ENCODE assay signal across 9 cellular contexts in the genomic region with DNA sequence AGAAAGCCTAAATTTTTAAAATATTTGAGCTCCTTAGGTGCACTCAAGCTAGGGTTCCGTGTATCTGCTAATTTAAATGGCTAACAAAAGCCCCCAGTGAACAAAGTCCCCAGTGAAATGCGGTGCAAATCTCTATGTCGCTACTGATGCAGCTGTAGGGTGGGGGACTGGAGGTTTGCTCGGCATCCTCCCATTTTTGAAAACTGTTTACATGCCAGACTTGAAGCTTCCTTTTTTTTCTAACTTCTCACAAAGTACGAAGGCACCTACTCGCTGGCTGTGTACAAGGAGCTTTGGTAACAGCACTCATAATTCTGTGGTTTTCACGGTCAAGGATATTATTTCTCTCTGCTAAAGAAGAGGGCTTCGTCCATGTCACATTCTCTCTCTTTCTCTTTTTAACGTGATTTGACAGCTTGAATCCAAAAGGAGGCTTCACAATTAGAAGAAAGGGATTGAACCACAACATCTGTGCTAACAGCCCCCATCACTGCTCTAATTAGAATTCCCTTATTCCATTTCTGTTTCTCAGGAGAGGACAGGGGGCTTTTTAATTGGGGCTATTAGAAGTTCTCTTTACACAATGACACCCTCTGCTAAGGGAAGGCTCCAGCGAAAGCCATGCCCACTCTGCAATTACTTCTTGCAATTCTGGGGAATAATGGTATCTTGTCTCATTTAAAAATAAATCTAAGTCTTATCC. TPM values are rescaled to one million over a fixed set of nuclear protein-coding genes. Genes with fewer than 3 reads are reported as not detected.
DNase-seq lines count a peak whose midpoint lies in the region; ATAC-seq and TF ChIP-seq lines count a peak whose summit lies in the region.
"Had no signal": no experiment of that assay in that cellular context is flagged by ENCODE, and none has a peak within 500 bp of the region (broad histone marks: within the 10 kb centered on the region; RNA-seq: fewer than 3 reads in every experiment).

No MANE protein-coding gene starts in this region.

- POLR2A ChIA-PET in IMR-90 (lab: Charles Lee; ENCODE audit: unreplicated experiment) = no interaction called here

- H2AFZ ChIP-seq in IMR-90 (replicated peaks; ENCODE audit: low read length, poor library complexity) (no peak overlapping the region), neural cell (ENCODE audit: low read depth, low read length) (peak overlapping the region; percentile 6)
- H2AFZ ChIP-seq: parathyroid adenoma had no signal

- peak overlapping the region; percentile 84 for H2BK120ac ChIP-seq in IMR-90 (ENCODE audit: low read depth, low read length)

- peak overlapping the region; percentile 83 for H2AK5ac ChIP-seq in IMR-90 (ENCODE audit: low read depth, low read length)

- peak overlapping the region; percentile 68 to 76 for H4K8ac ChIP-seq in IMR-90 (ENCODE audit: low read depth in 2 of 2, low read length in 2 of 2)

- ATAC-seq in IMR-90 (ENCODE audit: low read depth) (no peak), GM18907 (IDR thresholded peaks at IDR 0.05; ENCODE audit: unreplicated experiment) (no peak), GM18519 (IDR thresholded peaks at IDR 0.05; ENCODE audit: low FRiP score, unreplicated experiment) (no peak), HG02623 (IDR thresholded peaks at IDR 0.05; ENCODE audit: unreplicated experiment) (no peak)

- 72% methylated on average over 3 of the region's 10 CpGs; no CpG with 5 or more reads in 1 of the 2 experiments for WGBS in IMR-90 (ENCODE audit: extremely low coverage in 2 of 2, insufficient read length in 1 of 2), 2 experiments

- peak overlapping the region; percentile 87; the same call in 1 of the 2 replicates for H4K5ac ChIP-seq in IMR-90 (ENCODE audit: low read depth, low read length)

- no peak overlapping the region for H2AK9ac ChIP-seq in IMR-90 (replicated peaks; ENCODE audit: low read depth, low read length, poor library complexity)

- TF ChIP-seq CTCF in GM12865 (IDR thresholded peaks at IDR 0.05; ENCODE audit: insufficient read depth, low read depth, low read length, missing control alignments) (no peak), IMR-90 (conservative IDR thresholded peaks at IDR 0.05; ENCODE audit: low read depth, low read length) (no peak), neural cell (IDR thresholded peaks at IDR 0.05; ENCODE audit: poor library complexity, severe bottlenecking) (no peak)

- H3K36me3 ChIP-seq in IMR-90 (ENCODE audit: control insufficient read depth, insufficient read depth, low read length) (no peaks in the 10 kb centered on the region), neural cell (ENCODE audit: insufficient read depth, low read length) (no peaks in the 10 kb centered on the region)

- in situ Hi-C loops in IMR-90 (cut with MboI; ENCODE audit: low sequenced_read_pairs) = no loop called here

- TF ChIP-seq RAD21 in IMR-90 (IDR thresholded peaks at IDR 0.05; ENCODE audit: low read length) (no peak), neural cell (conservative IDR thresholded peaks at IDR 0.05) (no peak)

- H3K18ac ChIP-seq in IMR-90 (ENCODE audit: low read depth, low read length) = peak overlapping the region; percentile 91

- intact Hi-C loops in IMR-90 (cut with micrococcal nuclease) = no loop called here

- H3K56ac ChIP-seq in IMR-90 (ENCODE audit: extremely low read depth, insufficient read depth, low read length) = peak overlapping the region; percentile 83

- no peaks in the 10 kb centered on the region for H3K79me2 ChIP-seq in neural cell (replicated peaks; ENCODE audit: insufficient read depth, low read length)
- H3K79me2 ChIP-seq: parathyroid adenoma had no signal

- TF ChIP-seq EP300 in neural cell (conservative IDR thresholded peaks at IDR 0.05; ENCODE audit: poor library complexity, severe bottlenecking) = no peak

- peaks cover 28% of the 10 kb centered on the region for H3K4me1 ChIP-seq in IMR-90 (ENCODE audit: control insufficient read depth, insufficient read depth, low read length)
- H3K4me1 ChIP-seq: parathyroid adenoma had no signal

- peak overlapping the region; percentile 11 for H3K23ac ChIP-seq in IMR-90 (ENCODE audit: low read depth, low read length)

- H3K9ac ChIP-seq in IMR-90 (ENCODE audit: low read depth, low read length) (peak overlapping the region; percentile 36; the same call in 1 of the 2 replicates), neural cell (ENCODE audit: low read length) (no peak overlapping the region)
- H3K9ac ChIP-seq: parathyroid adenoma had no signal

- peaks cover 3 to 15% of the 10 kb centered on the region in 2 experiments; a peak in 3 of 4 replicates for H3K79me1 ChIP-seq in IMR-90 (ENCODE audit: low read depth in 1 of 2, low read length in 2 of 2)

- no TSS peak for BruUV-seq in IMR-90 (replicated peaks; lab: Mats Ljungman, UMichigan)

- H3K4me2 ChIP-seq in IMR-90 (ENCODE audit: low read depth, low read length) (peak overlapping the region; percentile 45; the same call in 1 of the 2 replicates), neural cell (ENCODE audit: low read length) (peak overlapping the region; percentile 1)

- TF ChIP-seq POLR2A in IMR-90 (IDR thresholded peaks at IDR 0.05; ENCODE audit: low read depth, low read length) = no peak

- peak overlapping the region; percentile 86 for H3K4ac ChIP-seq in IMR-90 (ENCODE audit: low read depth, low read length)

- H3K9me3 ChIP-seq in IMR-90 (ENCODE audit: control insufficient read depth, insufficient read depth, low read length) (no peaks in the 10 kb centered on the region), neural cell (ENCODE audit: low read length) (no peaks in the 10 kb centered on the region)

- no peaks in the 10 kb centered on the region for H3K9me2 ChIP-seq in neural cell (ENCODE audit: insufficient read depth, low read length)

- peak overlapping the region; percentile 88 for H4K91ac ChIP-seq in IMR-90 (ENCODE audit: insufficient read depth, low read depth, low read length)

- peak overlapping the region; percentile 80 for H3K14ac ChIP-seq in IMR-90 (replicated peaks; ENCODE audit: low read depth, low read length)

- H3K27me3 ChIP-seq in IMR-90 (ENCODE audit: control insufficient read depth, insufficient read depth, low read length) (no peaks in the 10 kb centered on the region), neural cell (ENCODE audit: insufficient read depth, low read depth, low read length) (no peaks in the 10 kb centered on the region)

- peak overlapping the region; percentile 91 for H2BK20ac ChIP-seq in IMR-90 (ENCODE audit: low read depth, low read length)

- DNase-seq in GM12865 (ENCODE audit: low read depth) (peak; percentile 28), IMR-90 (no peak), amniotic epithelial cell (ENCODE audit: low read depth) (peak; percentile 31)
- DNase-seq: SIG-M5 had no signal

- H2BK5ac ChIP-seq in IMR-90 (ENCODE audit: low read depth, low read length, poor library complexity, severe bottlenecking) = peak overlapping the region; percentile 73

- CTCF ChIA-PET in IMR-90 (lab: Yijun Ruan, JAX) = interaction anchor here (0.7 to 1.1 kb wide), 3 partner anchors 8 to 52 kb away, joined by 3 to 5 read pairs (median 3); no protein-coding TSS in a partner anchor

- dilution Hi-C loops in IMR-90 (cut with HindIII; ENCODE audit: low sequenced_read_pairs, unreplicated experiment) = no loop called here

- H4K20me1 ChIP-seq in IMR-90 (ENCODE audit: insufficient read depth, low read length) (no peaks in the 10 kb centered on the region), neural cell (ENCODE audit: insufficient read depth) (no peaks in the 10 kb centered on the region)

- H3K9me1 ChIP-seq in IMR-90 (ENCODE audit: insufficient read depth, low read length) = peaks cover 23% of the 10 kb centered on the region; the same call in 1 of the 2 replicates

- H2BK15ac ChIP-seq in IMR-90 (ENCODE audit: low read depth, low read length) = peak overlapping the region; percentile 98

- H3K27ac ChIP-seq in IMR-90 (ENCODE audit: insufficient read depth, low read length) = peak overlapping the region; percentile 39; the same call in 1 of the 2 replicates
- H3K27ac ChIP-seq in neural cell (ENCODE audit: low read length) = peak overlapping the region; percentile 87
- H3K27ac ChIP-seq: parathyroid adenoma had no signal

- H3K4me3 ChIP-seq in GM12865 (ENCODE audit: low read depth, low read length) = no peak overlapping the region
- no peak overlapping the region for H3K4me3 ChIP-seq in IMR-90 (ENCODE audit: insufficient read depth, low read depth, low read length)
- H3K4me3 ChIP-seq in neural cell (ENCODE audit: low read length) = no peak overlapping the region

- H3F3A ChIP-seq in neural cell (ENCODE audit: insufficient read depth, low read length, poor library complexity, severe bottlenecking) = no peaks in the 10 kb centered on the region

TF ChIP-seq in IMR-90, 13 proteins besides CTCF, POLR2A, EP300 and RAD21 (continues in another document):
- TF ChIP-seq MXI1 (IDR thresholded peaks at IDR 0.05; ENCODE audit: borderline replicate concordance, low read depth, low read length) (no peak), RFX5 (IDR thresholded peaks at IDR 0.05; ENCODE audit: low read depth, low read length) (no peak), CHD1 (IDR thresholded peaks at IDR 0.05; ENCODE audit: low read depth, low read length) (no peak), SMC3 (IDR thresholded peaks at IDR 0.05; ENCODE audit: low read depth, low read length) (no peak), FOS (IDR thresholded peaks at IDR 0.05; ENCODE audit: low read depth, low read length) (no peak)

RNA-seq across cellular contexts. Expression of gene TMEM156, which starts 46.7 kb away (rescaled TPM):
- total RNA-seq in IMR-90 (2012; rRNA removed) = 0.54 and 0.83 TPM in 2 replicates
- polyA plus RNA-seq in IMR-90 (2012; rRNA removed) = 0.53 and 0.82 TPM in 2 replicates
- polyA plus RNA-seq in IMR-90 (2012; cell fraction: cytosol; rRNA removed) = 0.07 and 0.15 TPM in 2 replicates
- polyA plus RNA-seq in IMR-90 (2012; cell fraction: nucleus; rRNA removed; ENCODE audit: low replicate concordance) = 0.03 and 0.30 TPM in 2 replicates
- not detected in 2 replicates for polyA plus RNA-seq in neural cell
- not detected in 2 replicates for polyA minus RNA-seq in neural cell
